Comparison of ENCODE assay signal across 31 cellular contexts in genomic region chr14:99921431-99921830, GRCh38.
"Had no signal": no experiment of that assay in that cellular context is flagged by ENCODE, and none has a peak within 500 bp of the region (broad histone marks: within the 10 kb centered on the region; RNA-seq: fewer than 3 reads in every experiment).

No MANE protein-coding gene starts in this region.

- DNase-seq: activated B cell treated with CpG ODN at 0.5 μM for 24 hours; activated CD4-positive, alpha-beta memory T cell treated with anti-CD3 and anti-CD28 coated beads for 36 hours; activated CD4-positive, alpha-beta T cell treated with anti-CD3 and anti-CD28 coated beads for 4 hours; activated CD4-positive, alpha-beta T cell treated with anti-CD3 and anti-CD28 coated beads, Interleukin-2, amount 10 ng/mL, durations not matched to agents 24 days and 14 days; activated CD4-positive, alpha-beta T cell treated with anti-CD3 and anti-CD28 coated beads, Interleukin-2, amount 50 U/mL, for 1 hour; activated CD4-positive, alpha-beta T cell treated with anti-CD3 and anti-CD28 coated beads, Interleukin-2, amount 50 U/mL, for 4 hours; activated CD4-positive, CD25-positive, alpha-beta regulatory T cell treated with anti-CD3 and anti-CD28 coated beads, Interleukin-2, amount 50 U/mL, for 72 hours; activated CD8-positive, alpha-beta memory T cell treated with anti-CD3 and anti-CD28 coated beads, Interleukin-2, amount 50 U/mL, for 4 hours; activated CD8-positive, alpha-beta T cell treated with anti-CD3 and anti-CD28 coated beads for 36 hours; activated effector memory CD4-positive, alpha-beta T cell treated with anti-CD3 and anti-CD28 coated beads, Interleukin-2, amount 50 U/mL, for 16 hours; activated gamma-delta T cell treated with Interleukin-2 at 50 U/mL for 16 hours; activated naive CD4-positive, alpha-beta T cell; activated naive CD4-positive, alpha-beta T cell treated with anti-CD3 and anti-CD28 coated beads for 36 hours; activated naive CD4-positive, alpha-beta T cell treated with anti-CD3 and anti-CD28 coated beads, Interleukin-2, amount 50 U/mL, for 16 hours; activated naive CD8-positive, alpha-beta T cell treated with anti-CD3 and anti-CD28 coated beads for 36 hours; activated T-cell treated with anti-CD3 and anti-CD28 coated beads for 4 hours; activated T-cell treated with anti-CD3 and anti-CD28 coated beads, Interleukin-2, amount 50 U/mL, for 1 hour; activated T-cell treated with anti-CD3 and anti-CD28 coated beads, Interleukin-2, amount 50 U/mL, for 4 hours; activated T-cell treated with anti-CD3 and anti-CD28 coated beads, Interleukin-2, amount 50 U/mL, for 72 hours; amygdala; anterior cingulate cortex; brain microvascular endothelial cell; central memory CD4-positive, alpha-beta T cell; T-helper 1 cell; T-helper 2 cell; T-helper 9 cell had no signal

- H3K4me1 Mint-ChIP-seq: activated B cell treated with CpG ODN at 0.5 μM for 24 hours; activated CD4-positive, alpha-beta T cell treated with anti-CD3 and anti-CD28 coated beads, Interleukin-2, amount 10 ng/mL, durations not matched to agents 24 days and 14 days; activated naive CD8-positive, alpha-beta T cell treated with anti-CD3 and anti-CD28 coated beads for 36 hours; activated T-helper 17 cell treated with anti-CD3 and anti-CD28 coated beads, Interleukin-2, amount 50 U/mL, for 72 hours had no signal

- H3K27ac Mint-ChIP-seq: activated B cell treated with CpG ODN at 0.5 μM for 24 hours; activated CD4-positive, alpha-beta memory T cell treated with anti-CD3 and anti-CD28 coated beads for 36 hours; activated CD4-positive, alpha-beta T cell treated with anti-CD3 and anti-CD28 coated beads, Interleukin-2, amount 10 ng/mL, durations not matched to agents 24 days and 14 days; activated CD8-positive, alpha-beta T cell treated with anti-CD3 and anti-CD28 coated beads for 36 hours; activated naive CD4-positive, alpha-beta T cell treated with anti-CD3 and anti-CD28 coated beads for 36 hours; activated naive CD4-positive, alpha-beta T cell treated with anti-CD3 and anti-CD28 coated beads, Interleukin-2, amount 50 U/mL, for 72 hours; activated naive CD8-positive, alpha-beta T cell treated with anti-CD3 and anti-CD28 coated beads for 36 hours; activated T-cell treated with anti-CD3 and anti-CD28 coated beads, Interleukin-2, amount 50 U/mL, for 72 hours; activated T-helper 1 cell treated with anti-CD3 and anti-CD28 coated beads, Interleukin-12 subunit alpha, Interleukin-12 subunit beta, Interleukin-2, Interleukin-4 antibody, amounts not matched to agents 30 ng/mL and 10 ng/mL and 1 ng/mL, durations not matched to agents 14 hours and 24 hours and 36 hours; activated T-helper 17 cell treated with anti-CD3 and anti-CD28 coated beads, Interleukin-2, amount 50 U/mL, for 72 hours; T-helper 1 cell treated with Interleukin-12 subunit alpha and Interleukin-12 subunit beta and Interleukin-4 antibody, amounts not matched to agents 30 μg/mL and 1 μg/mL, for 36 hours; T-helper 2 cell treated with Interferon-gamma antibody and Interleukin-4, amounts not matched to agents 5 μg/mL and 100 μg/mL, for 36 hours had no signal

- H3K27me3 Mint-ChIP-seq: activated T-helper 17 cell treated with anti-CD3 and anti-CD28 coated beads, Interleukin-2, amount 50 U/mL, for 72 hours had no signal

- ATAC-seq: activated CD8-positive, alpha-beta T cell treated with anti-CD3 and anti-CD28 coated beads for 36 hours; activated naive CD4-positive, alpha-beta T cell treated with anti-CD3 and anti-CD28 coated beads, Interleukin-2, amount 50 U/mL, for 72 hours; activated T-cell treated with anti-CD3 and anti-CD28 coated beads, Interleukin-2, amount 50 U/mL, for 4 hours; activated T-cell treated with anti-CD3 and anti-CD28 coated beads, Interleukin-2, amount 50 U/mL, for 72 hours; activated T-helper 17 cell treated with anti-CD3 and anti-CD28 coated beads, Interleukin-2, amount 50 U/mL, for 72 hours had no signal

- H3K36me3 Mint-ChIP-seq: activated CD4-positive, alpha-beta memory T cell treated with anti-CD3 and anti-CD28 coated beads for 36 hours; activated naive CD4-positive, alpha-beta T cell treated with anti-CD3 and anti-CD28 coated beads, Interleukin-2, amount 50 U/mL, for 72 hours; activated naive CD8-positive, alpha-beta T cell treated with anti-CD3 and anti-CD28 coated beads for 36 hours had no signal

- H3K4me3 Mint-ChIP-seq: activated B cell treated with CpG ODN at 0.5 μM for 24 hours; activated CD4-positive, alpha-beta memory T cell treated with anti-CD3 and anti-CD28 coated beads for 36 hours; activated CD4-positive, alpha-beta T cell treated with anti-CD3 and anti-CD28 coated beads, Interleukin-2, amount 10 ng/mL, durations not matched to agents 24 days and 14 days; activated CD8-positive, alpha-beta T cell treated with anti-CD3 and anti-CD28 coated beads for 36 hours; activated naive CD4-positive, alpha-beta T cell treated with anti-CD3 and anti-CD28 coated beads for 36 hours; activated naive CD8-positive, alpha-beta T cell treated with anti-CD3 and anti-CD28 coated beads for 36 hours; activated T-cell treated with anti-CD3 and anti-CD28 coated beads, Interleukin-2, amount 50 U/mL, for 4 hours; activated T-cell treated with anti-CD3 and anti-CD28 coated beads, Interleukin-2, amount 50 U/mL, for 72 hours; activated T-helper 1 cell treated with anti-CD3 and anti-CD28 coated beads, Interleukin-12 subunit alpha, Interleukin-12 subunit beta, Interleukin-2, Interleukin-4 antibody, amounts not matched to agents 30 ng/mL and 10 ng/mL and 1 ng/mL, durations not matched to agents 14 hours and 24 hours and 36 hours; activated T-helper 17 cell treated with anti-CD3 and anti-CD28 coated beads, Interleukin-2, amount 50 U/mL, for 72 hours; T-helper 1 cell treated with Interleukin-12 subunit alpha and Interleukin-12 subunit beta and Interleukin-4 antibody, amounts not matched to agents 30 μg/mL and 1 μg/mL, for 36 hours; T-helper 2 cell treated with Interferon-gamma antibody and Interleukin-4, amounts not matched to agents 5 μg/mL and 100 μg/mL, for 36 hours had no signal

- H3K9me3 Mint-ChIP-seq: activated B cell treated with CpG ODN at 0.5 μM for 24 hours; activated CD4-positive, alpha-beta memory T cell treated with anti-CD3 and anti-CD28 coated beads for 36 hours; activated CD4-positive, alpha-beta T cell treated with anti-CD3 and anti-CD28 coated beads, Interleukin-2, amount 10 ng/mL, durations not matched to agents 24 days and 14 days; activated CD8-positive, alpha-beta T cell treated with anti-CD3 and anti-CD28 coated beads for 36 hours; activated naive CD4-positive, alpha-beta T cell treated with anti-CD3 and anti-CD28 coated beads for 36 hours; activated naive CD4-positive, alpha-beta T cell treated with anti-CD3 and anti-CD28 coated beads, Interleukin-2, amount 50 U/mL, for 72 hours; activated naive CD8-positive, alpha-beta T cell treated with anti-CD3 and anti-CD28 coated beads for 36 hours; activated T-cell treated with anti-CD3 and anti-CD28 coated beads, Interleukin-2, amount 50 U/mL, for 4 hours; activated T-cell treated with anti-CD3 and anti-CD28 coated beads, Interleukin-2, amount 50 U/mL, for 72 hours; activated T-helper 1 cell treated with anti-CD3 and anti-CD28 coated beads, Interleukin-12 subunit alpha, Interleukin-12 subunit beta, Interleukin-2, Interleukin-4 antibody, amounts not matched to agents 30 ng/mL and 10 ng/mL and 1 ng/mL, durations not matched to agents 14 hours and 24 hours and 36 hours; activated T-helper 17 cell treated with anti-CD3 and anti-CD28 coated beads, Interleukin-2, amount 50 U/mL, for 72 hours; T-helper 1 cell treated with Interleukin-12 subunit alpha and Interleukin-12 subunit beta and Interleukin-4 antibody, amounts not matched to agents 30 μg/mL and 1 μg/mL, for 36 hours; T-helper 2 cell treated with Interferon-gamma antibody and Interleukin-4, amounts not matched to agents 5 μg/mL and 100 μg/mL, for 36 hours had no signal
